8 cellular contexts compared by ENCODE assay signal in genomic region chr17:18217412-18218015, GRCh38. TPM values are rescaled to one million over a fixed set of nuclear protein-coding genes. Genes with fewer than 3 reads are reported as not detected.
DNase-seq lines count a peak whose midpoint lies in the region; ATAC-seq and TF ChIP-seq lines count a peak whose summit lies in the region.

No MANE protein-coding gene starts in this region.

- peaks cover 0 to 20% (median 9%) of the 10 kb centered on the region in 6 donors for H3K4me1 ChIP-seq in spleen

- WGBS in spleen, 5 donors, result 8 to 17% (median 12%) methylated on average over 5 to 6 of the region's 6 CpGs

- no peak for DNase-seq in GM06990 (ENCODE audit: extremely low read depth, insufficient read length)
- DNase-seq in MG63, result peak; percentile 46
- DNase-seq in T1000 (lab: John Stamatoyannopoulos, UW), result peak; percentile 38
- DNase-seq in astrocyte of the hippocampus (ENCODE audit: low read depth, low spot score), result peak; percentile 81
- DNase-seq in hypothalamus (lab: John Stamatoyannopoulos, UW), result peak in 40 of 51 donors; percentile 7 to 85 (median 60)
- peak; percentile 90 for DNase-seq in spleen

- H3K27me3 ChIP-seq in GM06990 (replicated peaks; ENCODE audit: control insufficient read depth, insufficient read depth, low read length) (no peaks in the 10 kb centered on the region; the same call in 1 of the 2 replicates), MG63 (no peaks in the 10 kb centered on the region), spleen (replicated peaks in 1 of 7) (no peaks in the 10 kb centered on the region)

- TF ChIP-seq CTCF in GM06990 (IDR thresholded peaks at IDR 0.05; ENCODE audit: insufficient read depth, low read length, poor library complexity, severe bottlenecking), result peak; percentile 98
- TF ChIP-seq CTCF in spleen (IDR thresholded peaks at IDR 0.05 in 8 of 11, conservative IDR thresholded peaks at IDR 0.05 in 3 of 11), result peak; percentile 85 to 96 (median 92)

- H3K9me3 ChIP-seq in MG63, result no peaks in the 10 kb centered on the region
- H3K9me3 ChIP-seq in spleen, result no peaks in the 10 kb centered on the region

- no peak overlapping the region for H3K27ac ChIP-seq in spleen

- H3K36me3 ChIP-seq in GM06990 (ENCODE audit: control insufficient read depth, insufficient read depth, low read length), result no peaks in the 10 kb centered on the region
- H3K36me3 ChIP-seq in MG63, result no peaks in the 10 kb centered on the region
- no peaks in the 10 kb centered on the region for H3K36me3 ChIP-seq in spleen

- ATAC-seq in HG02678 (IDR thresholded peaks at IDR 0.05; ENCODE audit: unreplicated experiment), result no peak
- ATAC-seq in HG02973 (IDR thresholded peaks at IDR 0.05; ENCODE audit: unreplicated experiment), result no peak

- no peak for TF ChIP-seq POLR2A in spleen (IDR thresholded peaks at IDR 0.05)

- intact Hi-C loops in spleen (cut with DNase I; ENCODE audit: low total_unique reads), result loop anchor here (5.0 kb wide), 1 partner anchor 75 kb away; no protein-coding TSS in a partner anchor

- H3K4me3 ChIP-seq in GM06990 (replicated peaks; ENCODE audit: low read depth, low read length) (no peak overlapping the region), MG63 (no peak overlapping the region), spleen (no peak overlapping the region)

RNA-seq across cellular contexts. Expression of gene LLGL1, which starts 7.9 kb away (rescaled TPM):
- 12.5 and 14.4 TPM in 2 replicates for total RNA-seq in MG63 (2014; rRNA removed; shearing (Covaris generic); ENCODE audit: low replicate concordance)
- total RNA-seq in spleen, result 10 to 100 TPM; 10.7 to 23.4 (median 18.4) TPM
- polyA plus RNA-seq in spleen, result 10 to 100 TPM in 1 of 3 donors, 1 to 10 TPM in 2; 2.9 to 11.2 (median 3.4) TPM

RNA-seq across cellular contexts. Expression of gene ALKBH5, which starts 33.9 kb away (rescaled TPM):
- 50.5 and 63.5 TPM in 2 replicates for total RNA-seq in MG63 (2014; rRNA removed; shearing (Covaris generic); ENCODE audit: low replicate concordance)
- 100 to 1,000 TPM in 3 of 7 donors, 10 to 100 TPM in 4; 73.7 to 120 (median 94.9) TPM for total RNA-seq in spleen
- 10 to 100 TPM; 27.1 to 51.5 (median 36.6) TPM for polyA plus RNA-seq in spleen

RNA-seq across cellular contexts. Expression of gene FLII, which starts 41.0 kb away (rescaled TPM):
- total RNA-seq in MG63 (2014; rRNA removed; shearing (Covaris generic); ENCODE audit: low replicate concordance), result 192 and 203 TPM in 2 replicates
- total RNA-seq in spleen, result 100 to 1,000 TPM; 272 to 346 (median 287) TPM
- 100 to 1,000 TPM; 143 to 214 (median 211) TPM for polyA plus RNA-seq in spleen

RNA-seq across cellular contexts. Expression of gene MIEF2, which starts 42.9 kb away (rescaled TPM):
- total RNA-seq in MG63 (2014; rRNA removed; shearing (Covaris generic); ENCODE audit: low replicate concordance), result 3.2 and 19.9 TPM in 2 replicates
- total RNA-seq in spleen, result 10 to 100 TPM in 6 of 7 donors, 1 to 10 TPM in 1; 8.5 to 24.8 (median 13.5) TPM
- 1 to 10 TPM; 4.6 to 7.5 (median 4.8) TPM for polyA plus RNA-seq in spleen
